In genomic region chr3:32992310-32992686, GRCh38 we compare ENCODE assay signal across 18 cellular contexts. TPM values are rescaled to one million over a fixed set of nuclear protein-coding genes. Genes with fewer than 3 reads are reported as not detected.
DNase-seq lines count a peak whose midpoint lies in the region; ATAC-seq and TF ChIP-seq lines count a peak whose summit lies in the region.
"Had no signal": no experiment of that assay in that cellular context is flagged by ENCODE, and none has a peak within 500 bp of the region (broad histone marks: within the 10 kb centered on the region; RNA-seq: fewer than 3 reads in every experiment).

No MANE protein-coding gene starts in this region.

- H3K9me3 ChIP-seq in heart right ventricle, result no peaks in the 10 kb centered on the region
- H3K9me3 ChIP-seq: adrenal gland, vagina had no signal

- no peak for TF ChIP-seq CTCF in heart right ventricle (IDR thresholded peaks at IDR 0.05)

- peak overlapping the region; percentile 70 to 81 for H3K4me3 Mint-ChIP-seq in activated T-cell treated with anti-CD3 and anti-CD28 coated beads, Interleukin-2, amount 50 U/mL, for 72 hours
- peak overlapping the region; percentile 35 to 61 for H3K4me3 Mint-ChIP-seq in stimulated activated naive B cell treated with anti-CD40 and anti-IgM and Interleukin-4, amounts not matched to agents 10 μg/mL and 1 μg/mL and 100 μg/mL, for 72 hours
- H3K4me3 Mint-ChIP-seq: memory B cell had no signal

- H3K4me1 ChIP-seq in heart right ventricle, result no peaks in the 10 kb centered on the region
- H3K4me1 ChIP-seq: adrenal gland, vagina had no signal

- DNase-seq in activated T-cell treated with anti-CD3 and anti-CD28 coated beads, Interleukin-2, amount 50 U/mL, for 72 hours, result no peak
- DNase-seq in activated T-cell treated with anti-CD3 and anti-CD28 coated beads for 4 hours (no peak), NCI-H345 treated with DMSO at 0.1 percent for 48 hours (lab: John Stamatoyannopoulos, UW; ENCODE audit: unreplicated experiment) (no peak), heart right ventricle (no peak)
- DNase-seq in stimulated activated naive B cell treated with anti-CD40 and anti-IgM and Interleukin-4, amounts not matched to agents 10 μg/mL and 1 μg/mL and 100 μg/mL, for 72 hours, result no peak
- DNase-seq: activated CD4-positive, alpha-beta T cell treated with anti-CD3 and anti-CD28 coated beads, Interleukin-2, amount 50 U/mL, for 1 hour; adrenal gland; cortex of kidney; DMS 273 treated with DMSO at 0.1 percent for 48 hours; GM23248; KG1; NCI-H187 had no signal

- H3K27ac Mint-ChIP-seq in activated T-cell treated with anti-CD3 and anti-CD28 coated beads, Interleukin-2, amount 50 U/mL, for 72 hours, result peak overlapping the region; percentile 93
- H3K27ac Mint-ChIP-seq in stimulated activated naive B cell treated with anti-CD40 and anti-IgM and Interleukin-4, amounts not matched to agents 10 μg/mL and 1 μg/mL and 100 μg/mL, for 72 hours, result peak overlapping the region; percentile 97
- H3K27ac Mint-ChIP-seq: memory B cell had no signal

- no peak overlapping the region for H3K4me3 ChIP-seq in heart right ventricle
- H3K4me3 ChIP-seq: adrenal gland, GM23248, SK-N-MC, vagina had no signal

- 92 to 95% methylated on average over 3 of the region's 3 CpGs for WGBS in heart right ventricle, 2 donors

- peaks cover 14 to 20% of the 10 kb centered on the region in 2 donors for H3K36me3 Mint-ChIP-seq in activated T-cell treated with anti-CD3 and anti-CD28 coated beads, Interleukin-2, amount 50 U/mL, for 72 hours (ENCODE audit: insufficient read depth in 2 of 2)
- peaks cover 19 to 33% of the 10 kb centered on the region in 2 donors for H3K36me3 Mint-ChIP-seq in stimulated activated naive B cell treated with anti-CD40 and anti-IgM and Interleukin-4, amounts not matched to agents 10 μg/mL and 1 μg/mL and 100 μg/mL, for 72 hours

- H3K9me3 Mint-ChIP-seq in activated T-cell treated with anti-CD3 and anti-CD28 coated beads, Interleukin-2, amount 50 U/mL, for 72 hours, result peaks cover 0 to 2% of the 10 kb centered on the region in 2 donors
- no peaks in the 10 kb centered on the region for H3K9me3 Mint-ChIP-seq in stimulated activated naive B cell treated with anti-CD40 and anti-IgM and Interleukin-4, amounts not matched to agents 10 μg/mL and 1 μg/mL and 100 μg/mL, for 72 hours
- H3K9me3 Mint-ChIP-seq: memory B cell had no signal

- peak; percentile 13 to 16 for ATAC-seq in activated T-cell treated with anti-CD3 and anti-CD28 coated beads, Interleukin-2, amount 50 U/mL, for 72 hours (replicated peaks in 1 of 2)
- ATAC-seq in GM21737 (IDR thresholded peaks at IDR 0.05; ENCODE audit: unreplicated experiment) (peak; percentile 3), HG03520 (IDR thresholded peaks at IDR 0.05; ENCODE audit: unreplicated experiment) (peak; percentile 7), GM18873 (IDR thresholded peaks at IDR 0.05; ENCODE audit: low FRiP score, unreplicated experiment) (no peak), heart right ventricle (no peak)
- ATAC-seq in stimulated activated naive B cell treated with anti-CD40 and anti-IgM and Interleukin-4, amounts not matched to agents 10 μg/mL and 1 μg/mL and 100 μg/mL, for 72 hours (replicated peaks), result peak; percentile 21 to 36

- H3K36me3 ChIP-seq in heart right ventricle, result peaks cover 0 to 22% (median 0%) of the 10 kb centered on the region in 9 donors
- H3K36me3 ChIP-seq: vagina had no signal

- H3K4me1 Mint-ChIP-seq in activated T-cell treated with anti-CD3 and anti-CD28 coated beads, Interleukin-2, amount 50 U/mL, for 72 hours (ENCODE audit: low read depth), result peaks cover 95% of the 10 kb centered on the region
- H3K4me1 Mint-ChIP-seq in stimulated activated naive B cell treated with anti-CD40 and anti-IgM and Interleukin-4, amounts not matched to agents 10 μg/mL and 1 μg/mL and 100 μg/mL, for 72 hours, result peaks cover 25 to 31% of the 10 kb centered on the region in 2 donors

- H3K27ac ChIP-seq in heart right ventricle, result no peak overlapping the region
- H3K27ac ChIP-seq: adrenal gland, GM23248, SK-N-MC, vagina had no signal

- H3K27me3 ChIP-seq in heart right ventricle, result no peaks in the 10 kb centered on the region
- H3K27me3 ChIP-seq: adrenal gland, vagina had no signal

- peaks cover 5% of the 10 kb centered on the region for H3K27me3 Mint-ChIP-seq in activated T-cell treated with anti-CD3 and anti-CD28 coated beads, Interleukin-2, amount 50 U/mL, for 72 hours (ENCODE audit: low read depth)
- no peaks in the 10 kb centered on the region for H3K27me3 Mint-ChIP-seq in stimulated activated naive B cell treated with anti-CD40 and anti-IgM and Interleukin-4, amounts not matched to agents 10 μg/mL and 1 μg/mL and 100 μg/mL, for 72 hours
- H3K27me3 Mint-ChIP-seq: memory B cell had no signal

- intact Hi-C loops in heart right ventricle (cut with DNase I), result no loop called here

RNA-seq across cellular contexts. Expression of gene CCR4, which starts 40.9 kb away (rescaled TPM):
- total RNA-seq in activated T-cell treated with anti-CD3 and anti-CD28 coated beads, Interleukin-2, amount 50 U/mL, for 72 hours, result 100 to 1,000 TPM in 1 of 2 donors, 10 to 100 TPM in 1; 56.3 to 112 TPM
- 1 to 10 TPM in 1 of 10 donors, under 1 TPM in 5, not detected in 4; 0.11 to 1.2 (median 0.12) TPM for total RNA-seq in heart right ventricle
- polyA plus RNA-seq in heart right ventricle, result under 1 TPM in 1 of 2 donors, not detected in 1; 0.01 TPM
- total RNA-seq: GM23248 had no signal
- polyA plus RNA-seq: GM23248 had no signal

Comparison
In these comparisons a context has a peak if more than half of its experiments do, and no peak if none do; other contexts are left out.
1. ATAC-seq: peak in activated T-cell treated with anti-CD3 and anti-CD28 coated beads, Interleukin-2, amount 50 U/mL, for 72 hours (2 of 2), GM21737 (single experiment), HG03520 (single experiment) and stimulated activated naive B cell treated with anti-CD40 and anti-IgM and Interleukin-4, amounts not matched to agents 10 μg/mL and 1 μg/mL and 100 μg/mL, for 72 hours (2 of 2); none in GM18873 (single experiment) and heart right ventricle (0 of 8).
2. RNA of gene CCR4, which starts 40.9 kb away (total RNA-seq): 56.3 to 112 TPM in activated T-cell treated with anti-CD3 and anti-CD28 coated beads, Interleukin-2, amount 50 U/mL, for 72 hours; 0.11 to 1.2 TPM in heart right ventricle; every median in the first group is over 10 times any median in the second.